22 cellular contexts compared by ENCODE assay signal in the genomic region with DNA sequence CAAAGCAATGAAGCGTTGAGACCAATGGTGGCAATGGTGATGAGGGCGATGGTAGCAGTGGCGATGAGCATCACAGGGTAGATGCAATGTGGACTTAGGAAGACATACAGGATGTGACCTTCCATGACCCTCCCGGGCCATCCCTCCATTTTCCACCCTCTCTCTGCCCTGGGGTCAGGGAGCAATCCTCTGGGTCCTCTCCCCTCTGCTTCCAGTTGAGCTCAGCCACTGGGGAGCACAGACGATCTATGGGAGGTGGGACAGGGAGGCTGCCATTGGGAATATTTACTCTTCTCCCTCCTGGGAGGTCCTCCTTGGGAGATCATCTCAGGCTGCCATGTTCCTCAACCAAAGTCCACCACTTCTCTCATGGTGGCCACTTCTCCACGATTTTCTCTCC.
"Had no signal": no experiment of that assay in that cellular context is flagged by ENCODE, and none has a peak within 500 bp of the region (broad histone marks: within the 10 kb centered on the region; RNA-seq: fewer than 3 reads in every experiment).

No MANE protein-coding gene starts in this region.

- ATAC-seq: effector memory CD8-positive, alpha-beta T cell; left lobe of liver; mucosa of descending colon; naive thymus-derived CD4-positive, alpha-beta T cell; right cardiac atrium; stimulated activated effector memory CD8-positive, alpha-beta T cell treated with anti-CD3 and anti-CD28 coated beads, Interleukin-12 subunit alpha, Interleukin-12 subunit beta, amount 100 ng/mL, for 72 hours had no signal

- H3K27ac Mint-ChIP-seq: effector memory CD8-positive, alpha-beta T cell; memory B cell; mesothelial cell of epicardium; naive thymus-derived CD4-positive, alpha-beta T cell; nephron; neural progenitor cell; progenitor cell of endocrine pancreas; stimulated activated effector memory CD8-positive, alpha-beta T cell treated with anti-CD3 and anti-CD28 coated beads, Interleukin-12 subunit alpha, Interleukin-12 subunit beta, amount 100 ng/mL, for 72 hours; type B pancreatic cell had no signal

- H3K4me3 Mint-ChIP-seq: effector memory CD8-positive, alpha-beta T cell; memory B cell; mesothelial cell of epicardium; naive thymus-derived CD4-positive, alpha-beta T cell; nephron; neural progenitor cell; stimulated activated effector memory CD8-positive, alpha-beta T cell treated with anti-CD3 and anti-CD28 coated beads, Interleukin-12 subunit alpha, Interleukin-12 subunit beta, amount 100 ng/mL, for 72 hours; type B pancreatic cell had no signal

- H3K36me3 Mint-ChIP-seq: memory B cell; mesothelial cell of epicardium; naive thymus-derived CD4-positive, alpha-beta T cell; neural progenitor cell; stimulated activated effector memory CD8-positive, alpha-beta T cell treated with anti-CD3 and anti-CD28 coated beads, Interleukin-12 subunit alpha, Interleukin-12 subunit beta, amount 100 ng/mL, for 72 hours; type B pancreatic cell had no signal

- H3K9me3 Mint-ChIP-seq: effector memory CD8-positive, alpha-beta T cell; mesothelial cell of epicardium; stimulated activated effector memory CD8-positive, alpha-beta T cell treated with anti-CD3 and anti-CD28 coated beads, Interleukin-12 subunit alpha, Interleukin-12 subunit beta, amount 100 ng/mL, for 72 hours; type B pancreatic cell had no signal

- DNase-seq: cortex of kidney; effector memory CD8-positive, alpha-beta T cell; erythroblast; esophagus squamous epithelium; foreskin melanocyte; kidney; naive thymus-derived CD4-positive, alpha-beta T cell; right cardiac atrium; sigmoid colon; stimulated activated CD4-positive, alpha-beta T cell treated with anti-CD3 and anti-CD28 coated beads, Interleukin-4, amount 100 ng/mL, for 24 hours; stimulated activated naive CD4-positive, alpha-beta T cell treated with Interleukin-2 at 50 U/mL for 16 hours; stomach; thyroid gland had no signal

- H3K9me3 ChIP-seq: esophagus squamous epithelium, mucosa of descending colon, sigmoid colon, thyroid gland had no signal

- H3K4me1 Mint-ChIP-seq: memory B cell; mesothelial cell of epicardium; nephron; neural progenitor cell; stimulated activated effector memory CD8-positive, alpha-beta T cell treated with anti-CD3 and anti-CD28 coated beads, Interleukin-12 subunit alpha, Interleukin-12 subunit beta, amount 100 ng/mL, for 72 hours had no signal
